In the genomic region with DNA sequence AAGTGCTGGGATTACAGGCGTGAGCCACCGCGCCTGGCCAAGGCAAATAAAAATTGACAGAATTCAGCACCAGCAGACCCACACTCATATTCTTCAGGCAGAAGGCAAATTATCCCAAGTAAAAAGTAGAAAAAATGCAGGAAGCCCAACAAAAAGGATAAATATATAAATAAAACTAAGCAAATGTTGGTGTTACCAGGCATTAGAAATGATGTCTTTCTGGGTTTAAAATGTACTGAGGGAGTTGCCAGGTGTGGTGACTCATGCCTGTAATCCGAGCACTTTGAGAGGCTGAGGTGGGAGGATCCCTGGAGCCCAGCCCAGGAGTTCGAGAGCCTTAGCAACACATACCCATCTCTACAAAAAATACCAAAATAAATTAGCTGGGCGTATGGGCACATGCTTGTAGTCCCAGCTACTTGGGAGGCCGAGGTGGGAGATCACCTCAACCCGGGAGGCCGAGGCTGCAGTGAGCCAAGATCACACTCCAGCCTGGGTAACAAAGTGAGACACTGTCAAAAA, we compare ENCODE assay signal across 6 cellular contexts. TPM values are rescaled to one million over a fixed set of nuclear protein-coding genes. Genes with fewer than 3 reads are reported as not detected.
DNase-seq lines count a peak whose midpoint lies in the region; ATAC-seq and TF ChIP-seq lines count a peak whose summit lies in the region.

No MANE protein-coding gene starts in this region.

- no peak for TF ChIP-seq POLR2A in gastrocnemius medialis (IDR thresholded peaks at IDR 0.05)

- no peak overlapping the region for H3K4me3 Mint-ChIP-seq in activated CD4-positive, alpha-beta T cell treated with anti-CD3 and anti-CD28 coated beads for 36 hours

- CTCF ChIA-PET in activated CD4-positive, alpha-beta T cell treated with anti-CD3 and anti-CD28 coated beads for 36 hours (lab: Charles Lee): interaction anchor here (0.6 kb wide), 1 partner anchor 84 kb away, joined by 3 read pairs; no protein-coding TSS in a partner anchor

- intact Hi-C loops in dorsolateral prefrontal cortex (cut with DNase I) (no loop called here), gastrocnemius medialis (cut with DNase I; ENCODE audit: low total_unique reads) (loop anchor here (10.0 kb wide), 1 partner anchor 363 kb away; a partner anchor contains a TSS)
- intact Hi-C loops in activated CD4-positive, alpha-beta T cell treated with anti-CD3 and anti-CD28 coated beads for 36 hours (cut with DNase I, micrococcal nuclease): no loop called here

- H3K36me3 ChIP-seq in gastrocnemius medialis: peaks cover 0 to 43% of the 10 kb centered on the region in 2 donors

- H3K9me3 ChIP-seq in gastrocnemius medialis: no peaks in the 10 kb centered on the region

- H3K4me3 ChIP-seq in dorsolateral prefrontal cortex: no peak overlapping the region
- no peak overlapping the region for H3K4me3 ChIP-seq in gastrocnemius medialis

- peaks cover 14% of the 10 kb centered on the region for H3K4me1 Mint-ChIP-seq in activated CD4-positive, alpha-beta T cell treated with anti-CD3 and anti-CD28 coated beads for 36 hours

- peaks cover 38 to 45% of the 10 kb centered on the region in 2 donors for H3K4me1 ChIP-seq in gastrocnemius medialis

- no peaks in the 10 kb centered on the region for H3K9me3 Mint-ChIP-seq in activated CD4-positive, alpha-beta T cell treated with anti-CD3 and anti-CD28 coated beads for 36 hours (ENCODE audit: low read depth)

- POLR2A ChIA-PET in activated CD4-positive, alpha-beta T cell treated with anti-CD3 and anti-CD28 coated beads for 36 hours (lab: Charles Lee): no interaction called here

- TF ChIP-seq CTCF in dorsolateral prefrontal cortex (IDR thresholded peaks at IDR 0.05 in 54 of 56, conservative IDR thresholded peaks at IDR 0.05 in 2 of 56; ENCODE audit: low read depth in 1 of 56, partially characterized antibody in 56 of 56): no peak
- TF ChIP-seq CTCF in gastrocnemius medialis (IDR thresholded peaks at IDR 0.05 in 4 of 5, conservative IDR thresholded peaks at IDR 0.05 in 1 of 5): no peak

- H3K27ac ChIP-seq in dorsolateral prefrontal cortex (peak overlapping the region in 46 of 59 donors; percentile 8 to 83 (median 58)), gastrocnemius medialis (peak overlapping the region; percentile 74 to 91 (median 86))

- DNase-seq in NCI-H128 (lab: John Stamatoyannopoulos, UW; ENCODE audit: unreplicated experiment) (peak; percentile 36), dorsolateral prefrontal cortex (peak in 6 of 10 donors; percentile 56 to 87 (median 80)), gastrocnemius medialis (peak; percentile 83 to 93), T-helper 9 cell (no peak)
- no peak for DNase-seq in activated CD4-positive, alpha-beta T cell treated with anti-CD3 and anti-CD28 coated beads for 36 hours

- in situ Hi-C loops in gastrocnemius medialis (cut with MboI; ENCODE audit: low sequenced_read_pairs in 4 of 4): no loop called here

- H3K27me3 ChIP-seq in dorsolateral prefrontal cortex: no peaks in the 10 kb centered on the region
- no peaks in the 10 kb centered on the region for H3K27me3 ChIP-seq in gastrocnemius medialis

- H3K27ac Mint-ChIP-seq in activated CD4-positive, alpha-beta T cell treated with anti-CD3 and anti-CD28 coated beads for 36 hours: no peak overlapping the region

- peak; percentile 96 to 97 for ATAC-seq in gastrocnemius medialis
- no peak for ATAC-seq in GM19452 (IDR thresholded peaks at IDR 0.05; ENCODE audit: unreplicated experiment)
- no peak for ATAC-seq in activated CD4-positive, alpha-beta T cell treated with anti-CD3 and anti-CD28 coated beads for 36 hours

- H3K27me3 Mint-ChIP-seq in activated CD4-positive, alpha-beta T cell treated with anti-CD3 and anti-CD28 coated beads for 36 hours: no peaks in the 10 kb centered on the region

- peaks cover 30% of the 10 kb centered on the region for H3K36me3 Mint-ChIP-seq in activated CD4-positive, alpha-beta T cell treated with anti-CD3 and anti-CD28 coated beads for 36 hours (ENCODE audit: low read depth)

RNA-seq across cellular contexts. Expression of a gene that starts 6.3 kb away (rescaled TPM):
- 100 to 1,000 TPM in 109 of 120 experiments, 10 to 100 TPM in 11; 87.2 to 200 (median 130) TPM for total RNA-seq in dorsolateral prefrontal cortex
- total RNA-seq in gastrocnemius medialis: 10 to 100 TPM; 74.0 to 94.4 (median 84.7) TPM
- 100 to 1,000 TPM; 117 to 151 TPM for total RNA-seq in activated CD4-positive, alpha-beta T cell treated with anti-CD3 and anti-CD28 coated beads for 36 hours

RNA-seq across cellular contexts. Expression of a gene that starts 6.4 kb away (rescaled TPM):
- total RNA-seq in dorsolateral prefrontal cortex (10 to 100 TPM; 16.2 to 34.2 (median 22.5) TPM), gastrocnemius medialis (10 to 100 TPM; 22.7 to 64.9 (median 34.0) TPM)
- total RNA-seq in activated CD4-positive, alpha-beta T cell treated with anti-CD3 and anti-CD28 coated beads for 36 hours: 10 to 100 TPM in 1 of 2 experiments, 1 to 10 TPM in 1; 9.9 to 11.4 TPM

RNA-seq across cellular contexts. Expression of a gene that starts 9.8 kb away (rescaled TPM):
- total RNA-seq in dorsolateral prefrontal cortex (10 to 100 TPM in 118 of 120 experiments, 1 to 10 TPM in 2; 9.1 to 22.8 (median 14.0) TPM), gastrocnemius medialis (10 to 100 TPM in 2 of 4 donors, 1 to 10 TPM in 2; 6.2 to 13.1 (median 9.5) TPM)
- 10 to 100 TPM; 13.7 to 18.0 TPM for total RNA-seq in activated CD4-positive, alpha-beta T cell treated with anti-CD3 and anti-CD28 coated beads for 36 hours

RNA-seq across cellular contexts. Expression of a gene that starts 10.5 kb away (rescaled TPM):
- total RNA-seq in dorsolateral prefrontal cortex (100 to 1,000 TPM in 119 of 120 experiments, 10 to 100 TPM in 1; 92.3 to 273 (median 164) TPM), gastrocnemius medialis (10 to 100 TPM; 18.4 to 31.9 (median 25.8) TPM)
- total RNA-seq in activated CD4-positive, alpha-beta T cell treated with anti-CD3 and anti-CD28 coated beads for 36 hours: 10 to 100 TPM; 17.5 to 24.3 TPM

RNA-seq across cellular contexts. Expression of a gene that starts 12.9 kb away (rescaled TPM):
- total RNA-seq in dorsolateral prefrontal cortex (1 to 10 TPM in 6 of 120 experiments, under 1 TPM in 108, not detected in 6; 0.11 to 1.7 (median 0.38) TPM), gastrocnemius medialis (under 1 TPM in 2 of 4 donors, not detected in 2; 0.20 to 0.44 TPM)
- total RNA-seq in activated CD4-positive, alpha-beta T cell treated with anti-CD3 and anti-CD28 coated beads for 36 hours: under 1 TPM; 0.28 to 0.41 TPM

Comparison
In these comparisons a context has a peak if more than half of its experiments do, and no peak if none do; other contexts are left out.
1. DNase-seq: peak in NCI-H128 (single experiment), dorsolateral prefrontal cortex (6 of 10) and gastrocnemius medialis (2 of 2); none in activated CD4-positive, alpha-beta T cell treated with anti-CD3 and anti-CD28 coated beads for 36 hours (single experiment) and T-helper 9 cell (single experiment).
2. ATAC-seq: peak in gastrocnemius medialis (2 of 2); none in GM19452 (single experiment) and activated CD4-positive, alpha-beta T cell treated with anti-CD3 and anti-CD28 coated beads for 36 hours (single experiment).